ENCODE assay signal across 1 cellular context in the genomic region with DNA sequence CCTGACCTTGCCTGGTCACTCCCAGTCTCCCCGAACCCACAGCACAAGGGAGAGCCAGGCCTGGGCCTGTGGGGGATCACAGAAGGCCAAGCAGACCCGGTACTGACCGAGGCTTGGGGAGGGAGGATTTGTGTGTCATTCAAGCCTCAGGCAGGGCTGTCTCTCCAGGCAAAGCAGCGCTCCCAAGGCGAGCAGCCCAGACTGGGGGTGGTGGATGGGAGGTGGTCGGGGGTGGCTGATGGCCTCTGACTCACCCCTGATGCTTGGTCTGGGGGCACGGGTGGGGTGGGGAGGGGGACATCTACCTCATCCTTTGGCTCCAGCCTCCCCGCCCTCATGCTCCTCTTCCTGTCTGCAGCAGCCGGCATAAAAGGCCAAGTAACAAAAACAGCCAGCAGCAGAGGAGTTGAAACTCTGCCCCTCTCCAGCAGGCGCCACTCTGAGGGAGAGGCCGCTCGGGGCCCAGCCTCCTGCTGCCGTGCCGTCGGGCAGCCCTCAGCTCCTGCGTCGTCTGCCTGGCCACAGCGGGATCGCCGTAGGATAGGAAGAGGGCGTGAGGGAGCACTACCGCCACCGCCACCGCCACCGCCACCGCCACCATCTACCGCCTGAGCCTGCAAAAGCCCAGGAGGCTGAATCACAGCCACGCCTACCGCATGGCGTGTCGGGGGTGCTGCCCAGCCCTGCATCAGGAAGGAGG.
TF ChIP-seq lines count a peak whose summit lies in the region.

No MANE protein-coding gene starts in this region.

TF ChIP-seq in GM23338, 12 proteins besides CTCF, POLR2A, EP300 and RAD21 (continued from another document):
- TF ChIP-seq, protein P1, sequence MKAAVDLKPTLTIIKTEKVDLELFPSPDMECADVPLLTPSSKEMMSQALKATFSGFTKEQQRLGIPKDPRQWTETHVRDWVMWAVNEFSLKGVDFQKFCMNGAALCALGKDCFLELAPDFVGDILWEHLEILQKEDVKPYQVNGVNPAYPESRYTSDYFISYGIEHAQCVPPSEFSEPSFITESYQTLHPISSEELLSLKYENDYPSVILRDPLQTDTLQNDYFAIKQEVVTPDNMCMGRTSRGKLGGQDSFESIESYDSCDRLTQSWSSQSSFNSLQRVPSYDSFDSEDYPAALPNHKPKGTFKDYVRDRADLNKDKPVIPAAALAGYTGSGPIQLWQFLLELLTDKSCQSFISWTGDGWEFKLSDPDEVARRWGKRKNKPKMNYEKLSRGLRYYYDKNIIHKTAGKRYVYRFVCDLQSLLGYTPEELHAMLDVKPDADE (IDR thresholded peaks at IDR 0.05) = no peak
- TF ChIP-seq, protein P2, sequence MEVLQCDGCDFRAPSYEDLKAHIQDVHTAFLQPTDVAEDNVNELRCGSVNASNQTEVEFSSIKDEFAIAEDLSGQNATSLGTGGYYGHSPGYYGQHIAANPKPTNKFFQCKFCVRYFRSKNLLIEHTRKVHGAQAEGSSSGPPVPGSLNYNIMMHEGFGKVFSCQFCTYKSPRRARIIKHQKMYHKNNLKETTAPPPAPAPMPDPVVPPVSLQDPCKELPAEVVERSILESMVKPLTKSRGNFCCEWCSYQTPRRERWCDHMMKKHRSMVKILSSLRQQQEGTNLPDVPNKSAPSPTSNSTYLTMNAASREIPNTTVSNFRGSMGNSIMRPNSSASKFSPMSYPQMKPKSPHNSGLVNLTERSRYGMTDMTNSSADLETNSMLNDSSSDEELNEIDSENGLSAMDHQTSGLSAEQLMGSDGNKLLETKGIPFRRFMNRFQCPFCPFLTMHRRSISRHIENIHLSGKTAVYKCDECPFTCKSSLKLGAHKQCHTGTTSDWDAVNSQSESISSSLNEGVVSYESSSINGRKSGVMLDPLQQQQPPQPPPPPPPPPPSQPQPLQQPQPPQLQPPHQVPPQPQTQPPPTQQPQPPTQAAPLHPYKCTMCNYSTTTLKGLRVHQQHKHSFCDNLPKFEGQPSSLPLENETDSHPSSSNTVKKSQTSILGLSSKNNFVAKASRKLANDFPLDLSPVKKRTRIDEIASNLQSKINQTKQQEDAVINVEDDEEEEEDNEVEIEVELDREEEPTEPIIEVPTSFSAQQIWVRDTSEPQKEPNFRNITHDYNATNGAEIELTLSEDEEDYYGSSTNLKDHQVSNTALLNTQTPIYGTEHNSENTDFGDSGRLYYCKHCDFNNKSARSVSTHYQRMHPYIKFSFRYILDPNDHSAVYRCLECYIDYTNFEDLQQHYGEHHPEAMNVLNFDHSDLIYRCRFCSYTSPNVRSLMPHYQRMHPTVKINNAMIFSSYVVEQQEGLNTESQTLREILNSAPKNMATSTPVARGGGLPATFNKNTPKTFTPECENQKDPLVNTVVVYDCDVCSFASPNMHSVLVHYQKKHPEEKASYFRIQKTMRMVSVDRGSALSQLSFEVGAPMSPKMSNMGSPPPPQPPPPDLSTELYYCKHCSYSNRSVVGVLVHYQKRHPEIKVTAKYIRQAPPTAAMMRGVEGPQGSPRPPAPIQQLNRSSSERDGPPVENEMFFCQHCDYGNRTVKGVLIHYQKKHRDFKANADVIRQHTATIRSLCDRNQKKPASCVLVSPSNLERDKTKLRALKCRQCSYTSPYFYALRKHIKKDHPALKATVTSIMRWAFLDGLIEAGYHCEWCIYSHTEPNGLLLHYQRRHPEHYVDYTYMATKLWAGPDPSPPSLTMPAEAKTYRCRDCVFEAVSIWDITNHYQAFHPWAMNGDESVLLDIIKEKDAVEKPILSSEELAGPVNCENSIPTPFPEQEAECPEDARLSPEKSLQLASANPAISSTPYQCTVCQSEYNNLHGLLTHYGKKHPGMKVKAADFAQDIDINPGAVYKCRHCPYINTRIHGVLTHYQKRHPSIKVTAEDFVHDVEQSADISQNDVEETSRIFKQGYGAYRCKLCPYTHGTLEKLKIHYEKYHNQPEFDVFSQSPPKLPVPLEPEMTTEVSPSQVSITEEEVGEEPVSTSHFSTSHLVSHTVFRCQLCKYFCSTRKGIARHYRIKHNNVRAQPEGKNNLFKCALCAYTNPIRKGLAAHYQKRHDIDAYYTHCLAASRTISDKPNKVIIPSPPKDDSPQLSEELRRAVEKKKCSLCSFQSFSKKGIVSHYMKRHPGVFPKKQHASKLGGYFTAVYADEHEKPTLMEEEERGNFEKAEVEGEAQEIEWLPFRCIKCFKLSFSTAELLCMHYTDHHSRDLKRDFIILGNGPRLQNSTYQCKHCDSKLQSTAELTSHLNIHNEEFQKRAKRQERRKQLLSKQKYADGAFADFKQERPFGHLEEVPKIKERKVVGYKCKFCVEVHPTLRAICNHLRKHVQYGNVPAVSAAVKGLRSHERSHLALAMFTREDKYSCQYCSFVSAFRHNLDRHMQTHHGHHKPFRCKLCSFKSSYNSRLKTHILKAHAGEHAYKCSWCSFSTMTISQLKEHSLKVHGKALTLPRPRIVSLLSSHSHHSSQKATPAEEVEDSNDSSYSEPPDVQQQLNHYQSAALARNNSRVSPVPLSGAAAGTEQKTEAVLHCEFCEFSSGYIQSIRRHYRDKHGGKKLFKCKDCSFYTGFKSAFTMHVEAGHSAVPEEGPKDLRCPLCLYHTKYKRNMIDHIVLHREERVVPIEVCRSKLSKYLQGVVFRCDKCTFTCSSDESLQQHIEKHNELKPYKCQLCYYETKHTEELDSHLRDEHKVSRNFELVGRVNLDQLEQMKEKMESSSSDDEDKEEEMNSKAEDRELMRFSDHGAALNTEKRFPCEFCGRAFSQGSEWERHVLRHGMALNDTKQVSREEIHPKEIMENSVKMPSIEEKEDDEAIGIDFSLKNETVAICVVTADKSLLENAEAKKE (CRISPR knock-in tag; IDR thresholded peaks at IDR 0.05) = no peak
- no peak for TF ChIP-seq JUNB (IDR thresholded peaks at IDR 0.05; ENCODE audit: unreplicated experiment)
